In the genomic region with DNA sequence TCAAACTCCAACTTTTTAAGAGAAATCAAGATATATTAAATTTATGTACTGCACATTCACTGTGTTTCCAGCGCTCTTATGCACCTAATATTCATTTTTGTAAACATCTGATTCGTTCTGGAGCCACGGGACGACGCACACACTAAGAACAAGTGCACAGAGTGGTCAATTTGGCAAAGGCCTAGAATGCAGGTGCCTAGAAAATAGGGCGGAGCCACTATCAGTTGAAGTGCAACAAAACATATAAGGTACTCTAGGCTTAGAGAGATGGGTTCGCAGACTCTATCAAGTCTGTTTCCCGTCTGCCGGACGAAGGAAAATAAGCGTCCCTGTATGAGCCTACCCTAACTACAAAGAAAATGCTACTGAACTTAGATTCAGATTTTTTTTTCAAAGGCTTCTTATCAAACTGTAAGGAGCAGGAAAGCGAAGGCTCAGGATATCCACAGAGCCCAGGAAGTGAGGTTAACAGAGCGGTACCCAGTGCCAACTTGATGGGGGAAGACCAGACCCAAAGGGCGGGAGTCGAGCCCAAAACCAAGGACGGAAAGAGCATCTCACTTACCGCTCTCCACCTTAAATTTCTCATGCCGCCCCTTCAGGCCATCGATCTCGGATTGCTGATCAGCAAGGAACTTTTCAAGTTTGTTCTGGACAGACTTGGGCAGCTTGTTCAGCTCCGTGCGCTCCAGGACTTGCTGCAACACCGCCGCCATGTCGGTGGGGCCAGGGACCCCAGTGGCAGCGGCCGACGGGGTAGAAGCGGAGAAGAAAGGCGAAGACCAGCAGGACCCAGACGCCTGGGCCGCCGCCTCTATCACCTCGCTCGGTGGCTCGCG, we compare ENCODE assay signal across 8 cellular contexts. TPM values are rescaled to one million over a fixed set of nuclear protein-coding genes. Genes with fewer than 3 reads are reported as not detected.
A peak's percentile ranks its signal among the peaks of the same experiment; 100 is the strongest.
DNase-seq lines count a peak whose midpoint lies in the region; ATAC-seq and TF ChIP-seq lines count a peak whose summit lies in the region.

No MANE protein-coding gene starts in this region.

- no peak for TF ChIP-seq CTCF in liver (IDR thresholded peaks at IDR 0.05; ENCODE audit: low read depth, low read length, missing input control)

- H3K9me3 ChIP-seq in liver (ENCODE audit: control insufficient read depth in 4 of 4, low read length in 3 of 4) = no peaks in the 10 kb centered on the region

- peak overlapping the region; percentile 67 to 87 for H3K9ac ChIP-seq in liver (ENCODE audit: low read depth in 1 of 2, low read length in 2 of 2)

- H3K4me1 Mint-ChIP-seq in stimulated activated effector memory CD8-positive, alpha-beta T cell treated with anti-CD3 and anti-CD28 coated beads, Interleukin-12 subunit alpha, Interleukin-12 subunit beta, amount 100 ng/mL, for 72 hours = peaks cover 20% of the 10 kb centered on the region

- H3K9me3 Mint-ChIP-seq in stimulated activated effector memory CD8-positive, alpha-beta T cell treated with anti-CD3 and anti-CD28 coated beads, Interleukin-12 subunit alpha, Interleukin-12 subunit beta, amount 100 ng/mL, for 72 hours = no peaks in the 10 kb centered on the region

- H3K4me3 ChIP-seq in H7 (ENCODE audit: insufficient read depth, low read depth, low read length) = peak overlapping the region; percentile 65
- H3K4me3 ChIP-seq in liver (ENCODE audit: low read depth in 1 of 3, low read length in 3 of 3) = peak overlapping the region; percentile 87 to 100 (median 96)

- H3K27ac ChIP-seq in liver (ENCODE audit: low read depth in 1 of 2, low read length in 2 of 2) = peak overlapping the region; percentile 98 to 100

- no peaks in the 10 kb centered on the region for H3K27me3 ChIP-seq in H7 (ENCODE audit: control insufficient read depth, insufficient read depth, low read length)
- H3K27me3 ChIP-seq in liver (ENCODE audit: control insufficient read depth in 4 of 4, insufficient read depth in 4 of 4, low read length in 3 of 4) = no peaks in the 10 kb centered on the region

- peak overlapping the region; percentile 97 for H3K4me3 Mint-ChIP-seq in stimulated activated effector memory CD8-positive, alpha-beta T cell treated with anti-CD3 and anti-CD28 coated beads, Interleukin-12 subunit alpha, Interleukin-12 subunit beta, amount 100 ng/mL, for 72 hours

- peak overlapping the region; percentile 98 for H3K27ac Mint-ChIP-seq in stimulated activated effector memory CD8-positive, alpha-beta T cell treated with anti-CD3 and anti-CD28 coated beads, Interleukin-12 subunit alpha, Interleukin-12 subunit beta, amount 100 ng/mL, for 72 hours

- no peak for TF ChIP-seq RAD21 in liver (IDR thresholded peaks at IDR 0.05)

- WGBS in liver = under 1% methylated on average over 37 of the region's 37 CpGs

- DNase-seq in SIG-M5 treated with dmso at 0.1 percent for 504 hours (lab: John Stamatoyannopoulos, UW; ENCODE audit: unreplicated experiment) (peak; percentile 65), SIG-M5 (lab: John Stamatoyannopoulos, UW) (no peak), H7 (peak; percentile 8), Kasumi-1 (lab: John Stamatoyannopoulos, UW) (peak; percentile 28 to 54), SW480 (ENCODE audit: low spot score) (peak; percentile 40), cerebellum (ENCODE audit: low spot score) (peak; percentile 21)
- peak in 1 of 2 donors; percentile 5 for DNase-seq in stimulated activated effector memory CD8-positive, alpha-beta T cell treated with anti-CD3 and anti-CD28 coated beads, Interleukin-12 subunit alpha, Interleukin-12 subunit beta, amount 100 ng/mL, for 72 hours (ENCODE audit: low spot score in 2 of 2)

- peaks cover 77% of the 10 kb centered on the region for H3K36me3 Mint-ChIP-seq in stimulated activated effector memory CD8-positive, alpha-beta T cell treated with anti-CD3 and anti-CD28 coated beads, Interleukin-12 subunit alpha, Interleukin-12 subunit beta, amount 100 ng/mL, for 72 hours

- peak; percentile 22 for ATAC-seq in stimulated activated effector memory CD8-positive, alpha-beta T cell treated with anti-CD3 and anti-CD28 coated beads, Interleukin-12 subunit alpha, Interleukin-12 subunit beta, amount 100 ng/mL, for 72 hours

- H3K36me3 ChIP-seq in H7 (replicated peaks; ENCODE audit: control insufficient read depth, insufficient read depth, low read length) = peaks cover 5% of the 10 kb centered on the region
- peaks cover 0 to 23% (median 14%) of the 10 kb centered on the region in 4 donors for H3K36me3 ChIP-seq in liver (ENCODE audit: control insufficient read depth in 4 of 4, insufficient read depth in 3 of 4, low read depth in 1 of 4, low read length in 3 of 4)

- peaks cover 0 to 26% (median 12%) of the 10 kb centered on the region in 4 donors for H3K4me1 ChIP-seq in liver (ENCODE audit: control insufficient read depth in 4 of 4, insufficient read depth in 4 of 4, low read length in 3 of 4)

TF ChIP-seq in liver, 16 proteins besides CTCF, POLR2A, EP300 and RAD21:
- TF ChIP-seq FOXA1 (IDR thresholded peaks at IDR 0.05) (no peak), FOXA2 (IDR thresholded peaks at IDR 0.05) (no peak), TAF1 (conservative IDR thresholded peaks at IDR 0.05) (no peak), GABPA (IDR thresholded peaks at IDR 0.05 in 1 of 2, conservative IDR thresholded peaks at IDR 0.05 in 1 of 2) (no peak), EGR1 (IDR thresholded peaks at IDR 0.05; ENCODE audit: low read depth in 2 of 2) (no peak), HNF4G (IDR thresholded peaks at IDR 0.05) (no peak)
- TF ChIP-seq, protein P1, sequence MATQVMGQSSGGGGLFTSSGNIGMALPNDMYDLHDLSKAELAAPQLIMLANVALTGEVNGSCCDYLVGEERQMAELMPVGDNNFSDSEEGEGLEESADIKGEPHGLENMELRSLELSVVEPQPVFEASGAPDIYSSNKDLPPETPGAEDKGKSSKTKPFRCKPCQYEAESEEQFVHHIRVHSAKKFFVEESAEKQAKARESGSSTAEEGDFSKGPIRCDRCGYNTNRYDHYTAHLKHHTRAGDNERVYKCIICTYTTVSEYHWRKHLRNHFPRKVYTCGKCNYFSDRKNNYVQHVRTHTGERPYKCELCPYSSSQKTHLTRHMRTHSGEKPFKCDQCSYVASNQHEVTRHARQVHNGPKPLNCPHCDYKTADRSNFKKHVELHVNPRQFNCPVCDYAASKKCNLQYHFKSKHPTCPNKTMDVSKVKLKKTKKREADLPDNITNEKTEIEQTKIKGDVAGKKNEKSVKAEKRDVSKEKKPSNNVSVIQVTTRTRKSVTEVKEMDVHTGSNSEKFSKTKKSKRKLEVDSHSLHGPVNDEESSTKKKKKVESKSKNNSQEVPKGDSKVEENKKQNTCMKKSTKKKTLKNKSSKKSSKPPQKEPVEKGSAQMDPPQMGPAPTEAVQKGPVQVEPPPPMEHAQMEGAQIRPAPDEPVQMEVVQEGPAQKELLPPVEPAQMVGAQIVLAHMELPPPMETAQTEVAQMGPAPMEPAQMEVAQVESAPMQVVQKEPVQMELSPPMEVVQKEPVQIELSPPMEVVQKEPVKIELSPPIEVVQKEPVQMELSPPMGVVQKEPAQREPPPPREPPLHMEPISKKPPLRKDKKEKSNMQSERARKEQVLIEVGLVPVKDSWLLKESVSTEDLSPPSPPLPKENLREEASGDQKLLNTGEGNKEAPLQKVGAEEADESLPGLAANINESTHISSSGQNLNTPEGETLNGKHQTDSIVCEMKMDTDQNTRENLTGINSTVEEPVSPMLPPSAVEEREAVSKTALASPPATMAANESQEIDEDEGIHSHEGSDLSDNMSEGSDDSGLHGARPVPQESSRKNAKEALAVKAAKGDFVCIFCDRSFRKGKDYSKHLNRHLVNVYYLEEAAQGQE (IDR thresholded peaks at IDR 0.05) = no peak
- TF ChIP-seq, protein P2, sequence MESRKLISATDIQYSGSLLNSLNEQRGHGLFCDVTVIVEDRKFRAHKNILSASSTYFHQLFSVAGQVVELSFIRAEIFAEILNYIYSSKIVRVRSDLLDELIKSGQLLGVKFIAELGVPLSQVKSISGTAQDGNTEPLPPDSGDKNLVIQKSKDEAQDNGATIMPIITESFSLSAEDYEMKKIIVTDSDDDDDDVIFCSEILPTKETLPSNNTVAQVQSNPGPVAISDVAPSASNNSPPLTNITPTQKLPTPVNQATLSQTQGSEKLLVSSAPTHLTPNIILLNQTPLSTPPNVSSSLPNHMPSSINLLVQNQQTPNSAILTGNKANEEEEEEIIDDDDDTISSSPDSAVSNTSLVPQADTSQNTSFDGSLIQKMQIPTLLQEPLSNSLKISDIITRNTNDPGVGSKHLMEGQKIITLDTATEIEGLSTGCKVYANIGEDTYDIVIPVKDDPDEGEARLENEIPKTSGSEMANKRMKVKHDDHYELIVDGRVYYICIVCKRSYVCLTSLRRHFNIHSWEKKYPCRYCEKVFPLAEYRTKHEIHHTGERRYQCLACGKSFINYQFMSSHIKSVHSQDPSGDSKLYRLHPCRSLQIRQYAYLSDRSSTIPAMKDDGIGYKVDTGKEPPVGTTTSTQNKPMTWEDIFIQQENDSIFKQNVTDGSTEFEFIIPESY (IDR thresholded peaks at IDR 0.05) = no peak

RNA-seq across cellular contexts. Expression of a gene that starts 0.5 kb away (rescaled TPM):
- 99.3 and 123 TPM in 2 replicates for total RNA-seq in H7 (2014; rRNA removed; shearing (Covaris generic))
- total RNA-seq in cerebellum (93.1 TPM), liver (10 to 100 TPM; 37.6 to 45.1 TPM)
- polyA plus RNA-seq in liver = 10 to 100 TPM in 1 of 2 donors, 1 to 10 TPM in 1; 8.1 to 40.8 TPM

RNA-seq across cellular contexts. Expression of a gene that starts 1.1 kb away (rescaled TPM):
- total RNA-seq in H7 (2014; rRNA removed; shearing (Covaris generic)) = 18.1 and 28.5 TPM in 2 replicates
- 41.2 TPM for total RNA-seq in cerebellum
- 10 to 100 TPM; 13.1 to 25.8 TPM for total RNA-seq in liver
- 10 to 100 TPM in 1 of 2 donors, 1 to 10 TPM in 1; 8.7 to 14.7 TPM for polyA plus RNA-seq in liver
